8 cellular contexts compared by ENCODE assay signal in the genomic region with DNA sequence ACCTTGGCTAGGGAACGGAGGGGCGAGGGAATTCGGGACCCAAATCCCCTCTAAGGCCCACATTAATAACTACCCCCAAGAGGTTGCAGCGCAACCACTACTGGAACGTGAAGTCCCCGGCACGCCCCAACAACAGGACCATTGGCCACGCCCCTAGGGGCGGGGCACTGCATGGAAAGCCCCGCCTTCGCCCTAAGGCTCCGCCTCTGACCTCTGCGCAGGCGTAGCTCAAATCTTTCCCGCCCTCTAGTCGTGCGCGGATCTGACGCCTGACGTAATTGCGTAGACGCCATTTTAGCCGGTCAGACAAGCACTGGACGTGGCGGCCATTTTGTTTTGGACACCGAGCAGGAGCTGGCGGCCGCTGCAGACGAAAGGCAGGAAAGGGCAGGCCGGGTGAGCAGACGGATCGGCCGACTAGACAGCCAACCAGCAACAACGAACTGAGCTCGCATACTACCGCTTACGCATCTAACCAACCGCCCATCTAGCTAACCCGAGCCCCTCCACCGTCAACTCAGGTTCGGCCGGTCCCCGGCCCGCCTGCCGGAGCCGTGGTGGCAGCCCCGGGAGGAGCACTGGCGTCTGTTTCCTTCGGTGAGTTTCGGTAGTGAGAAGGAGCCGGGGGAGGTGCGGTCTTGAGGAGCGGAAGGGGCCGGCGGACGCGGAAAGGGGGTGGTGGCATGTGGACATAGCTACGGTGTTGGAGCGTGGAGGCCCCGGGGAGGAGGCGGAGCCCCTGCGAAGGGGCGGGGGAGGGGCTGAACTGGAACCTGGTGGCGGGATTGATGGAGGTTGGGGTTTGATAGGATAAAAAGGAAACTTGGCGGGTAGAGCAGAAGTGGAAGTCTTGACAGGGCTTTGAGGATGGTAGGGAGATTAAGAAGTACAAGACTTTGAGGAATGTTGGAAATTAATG. TPM values are rescaled to one million over a fixed set of nuclear protein-coding genes. Genes with fewer than 3 reads are reported as not detected.
DNase-seq lines count a peak whose midpoint lies in the region; ATAC-seq lines count a peak whose summit lies in the region.

TSS of gene CHTOP (plus strand) at position 320 of the 919 bp plus-strand sequence. CDS start 2,523 bp downstream, outside the sequence.

- DNase-seq in NCI-H69 (lab: John Stamatoyannopoulos, UW) (peak; percentile 99), cortex of kidney (lab: John Stamatoyannopoulos, UW) (peak; percentile 47), left colon (peak; percentile 97 to 98)
- DNase-seq in activated CD4-positive, alpha-beta T cell treated with anti-CD3 and anti-CD28 coated beads, Interleukin-2, amount 10 ng/mL, durations not matched to agents 7 days and 5 days = peak; percentile 98
- DNase-seq in stimulated activated CD4-positive, alpha-beta T cell treated with anti-CD3 and anti-CD28 coated beads, Interleukin-1b, Interleukin-23, amount 100 ng/mL, for 48 hours = peak; percentile 98

- no peaks in the 10 kb centered on the region for H3K9me3 ChIP-seq in BLaER1

- peak within 1 kb of the TSS; percentile 99 for H3K9ac ChIP-seq in BLaER1

- H3K4me3 ChIP-seq in BLaER1 = peak within 1 kb of the TSS; percentile 88

- H3K36me3 ChIP-seq in BLaER1 = peaks cover 38% of the 10 kb centered on the region

- POLR2A ChIA-PET in activated CD4-positive, alpha-beta T cell treated with anti-CD3 and anti-CD28 coated beads, Interleukin-2, amount 10 ng/mL, durations not matched to agents 7 days and 5 days (lab: Charles Lee) = interaction anchor here (0.6 to 1.8 kb wide), 14 partner anchors 10 to 770 kb away, joined by 3 to 7 read pairs (median 3); partner anchors contain the start of genes RPS27, S100A6 and SNAPIN

- intact Hi-C loops in left colon (cut with DNase I, micrococcal nuclease) = no loop called here

- peak within 1 kb of the TSS; percentile 92 for H3K4me3 Mint-ChIP-seq in activated CD4-positive, alpha-beta T cell treated with anti-CD3 and anti-CD28 coated beads, Interleukin-2, amount 10 ng/mL, durations not matched to agents 7 days and 5 days

- no peaks in the 10 kb centered on the region for H3K27me3 Mint-ChIP-seq in activated CD4-positive, alpha-beta T cell treated with anti-CD3 and anti-CD28 coated beads, Interleukin-2, amount 10 ng/mL, durations not matched to agents 7 days and 5 days

- CTCF ChIA-PET in activated CD4-positive, alpha-beta T cell treated with anti-CD3 and anti-CD28 coated beads, Interleukin-2, amount 10 ng/mL, durations not matched to agents 7 days and 5 days (lab: Charles Lee) = interaction anchor here (0.7 to 2.4 kb wide), 18 partner anchors 9 to 130 kb away, joined by 3 to 10 read pairs (median 4); no protein-coding TSS in a partner anchor

- H3K27ac Mint-ChIP-seq in activated CD4-positive, alpha-beta T cell treated with anti-CD3 and anti-CD28 coated beads, Interleukin-2, amount 10 ng/mL, durations not matched to agents 7 days and 5 days = peak within 1 kb of the TSS; percentile 99

- H3K27ac ChIP-seq in BLaER1 = peak within 1 kb of the TSS; percentile 100

- peak; percentile 84 for ATAC-seq in GM19328 (IDR thresholded peaks at IDR 0.05; ENCODE audit: unreplicated experiment)
- peak; percentile 81 for ATAC-seq in HG03520 (IDR thresholded peaks at IDR 0.05; ENCODE audit: unreplicated experiment)
- ATAC-seq in left colon = peak; percentile 89

- H3K36me3 Mint-ChIP-seq in activated CD4-positive, alpha-beta T cell treated with anti-CD3 and anti-CD28 coated beads, Interleukin-2, amount 10 ng/mL, durations not matched to agents 7 days and 5 days (ENCODE audit: low read depth) = peaks cover 36% of the 10 kb centered on the region

- H3K9me3 Mint-ChIP-seq in activated CD4-positive, alpha-beta T cell treated with anti-CD3 and anti-CD28 coated beads, Interleukin-2, amount 10 ng/mL, durations not matched to agents 7 days and 5 days = no peaks in the 10 kb centered on the region

- peaks cover 44% of the 10 kb centered on the region for H3K4me1 Mint-ChIP-seq in activated CD4-positive, alpha-beta T cell treated with anti-CD3 and anti-CD28 coated beads, Interleukin-2, amount 10 ng/mL, durations not matched to agents 7 days and 5 days

- peaks cover 26% of the 10 kb centered on the region; the same call in 1 of the 2 replicates for H4K20me1 ChIP-seq in BLaER1

- H3K4me1 ChIP-seq in BLaER1 = peaks cover 70% of the 10 kb centered on the region

- no peaks in the 10 kb centered on the region for H3K27me3 ChIP-seq in BLaER1

- H3K4me2 ChIP-seq in BLaER1 = peak within 1 kb of the TSS; percentile 92

RNA-seq across cellular contexts. Expression of gene CHTOP, which starts in this region (rescaled TPM):
- total RNA-seq in activated CD4-positive, alpha-beta T cell treated with anti-CD3 and anti-CD28 coated beads, Interleukin-2, amount 10 ng/mL, durations not matched to agents 7 days and 5 days = 10 to 100 TPM; 96.1 to 98.3 TPM
- total RNA-seq in left colon = 10 to 100 TPM; 54.0 to 61.5 TPM

Comparison
In these comparisons a context has a peak if more than half of its experiments do, and no peak if none do; other contexts are left out.
1. Peak in every context shown above with its lines: DNase-seq, ATAC-seq, H3K4me3 ChIP-seq and H3K27ac ChIP-seq.
2. DNase-seq: peak in every context shown above with its lines; median percentile 99 in NCI-H69; 98 in activated CD4-positive, alpha-beta T cell treated with anti-CD3 and anti-CD28 coated beads, Interleukin-2, amount 10 ng/mL, durations not matched to agents 7 days and 5 days; 98 in stimulated activated CD4-positive, alpha-beta T cell treated with anti-CD3 and anti-CD28 coated beads, Interleukin-1b, Interleukin-23, amount 100 ng/mL, for 48 hours; 98 in left colon; 47 in cortex of kidney.